7 cellular contexts compared by ENCODE assay signal in genomic region chr1:162562452-162562828, GRCh38. TPM values are rescaled to one million over a fixed set of nuclear protein-coding genes. Genes with fewer than 3 reads are reported as not detected.
DNase-seq lines count a peak whose midpoint lies in the region; ATAC-seq and TF ChIP-seq lines count a peak whose summit lies in the region.

No MANE protein-coding gene starts in this region.

- H3K27me3 ChIP-seq in left lung (no peaks in the 10 kb centered on the region), tibial artery (no peaks in the 10 kb centered on the region)

- in situ Hi-C loops in G401 (cut with HindIII; ENCODE audit: low sequenced_read_pairs) = no loop called here

- H3K9me3 ChIP-seq in left lung (no peaks in the 10 kb centered on the region), tibial artery (no peaks in the 10 kb centered on the region)

- H3K36me3 ChIP-seq in left lung (peaks cover 0 to 14% of the 10 kb centered on the region in 2 donors), tibial artery (peaks cover 0 to 12% (median 8%) of the 10 kb centered on the region in 3 donors)

- peak; percentile 42 for DNase-seq in G401 (ENCODE audit: low spot score)
- DNase-seq in LoVo (ENCODE audit: low spot score) = peak; percentile 20
- DNase-seq in amniotic stem cell (lab: John Stamatoyannopoulos, UW) = peak; percentile 38
- no peak for DNase-seq in left lung
- no peak for DNase-seq in tibial artery
- no peak for DNase-seq in hepatic stellate cell (ENCODE audit: low spot score)

- intact Hi-C loops in left lung (cut with DNase I) = no loop called here
- intact Hi-C loops in tibial artery (cut with DNase I; ENCODE audit: low total_unique reads) = loop anchor here (5.0 kb wide), 2 partner anchors 65 to 70 kb away; partner anchors contain the start of genes DDR2 and UHMK1

- H3K4me1 ChIP-seq in left lung (peaks cover 3 to 42% of the 10 kb centered on the region in 2 donors), tibial artery (peaks cover 0 to 27% (median 14%) of the 10 kb centered on the region in 4 donors)

- TF ChIP-seq CTCF in left lung (IDR thresholded peaks at IDR 0.05) (no peak), tibial artery (IDR thresholded peaks at IDR 0.05) (no peak)

- H3K4me3 ChIP-seq in left lung (peak overlapping the region; percentile 82 to 86), tibial artery (peak overlapping the region; percentile 73 to 95)

- no peak for ATAC-seq in left lung
- no peak for ATAC-seq in GM18870 (IDR thresholded peaks at IDR 0.05; ENCODE audit: unreplicated experiment)

- H3K27ac ChIP-seq in left lung (peak overlapping the region; percentile 91 to 96), tibial artery (peak overlapping the region; percentile 96 to 97)

RNA-seq across cellular contexts. Expression of gene UAP1, which starts 0.9 kb away (rescaled TPM):
- 49.3 and 69.4 TPM in 2 replicates for total RNA-seq in G401 (2014; rRNA removed; shearing (Covaris generic))
- 10 to 100 TPM; 34.8 to 41.6 TPM for total RNA-seq in left lung

Comparison
In these comparisons a context has a peak if more than half of its experiments do, and no peak if none do; other contexts are left out.
1. DNase-seq: peak in G401 (single experiment), LoVo (single experiment) and amniotic stem cell (single experiment); none in left lung (0 of 2), tibial artery (0 of 2) and hepatic stellate cell (single experiment).